ENCODE assay signal across 1 cellular context in the genomic region with DNA sequence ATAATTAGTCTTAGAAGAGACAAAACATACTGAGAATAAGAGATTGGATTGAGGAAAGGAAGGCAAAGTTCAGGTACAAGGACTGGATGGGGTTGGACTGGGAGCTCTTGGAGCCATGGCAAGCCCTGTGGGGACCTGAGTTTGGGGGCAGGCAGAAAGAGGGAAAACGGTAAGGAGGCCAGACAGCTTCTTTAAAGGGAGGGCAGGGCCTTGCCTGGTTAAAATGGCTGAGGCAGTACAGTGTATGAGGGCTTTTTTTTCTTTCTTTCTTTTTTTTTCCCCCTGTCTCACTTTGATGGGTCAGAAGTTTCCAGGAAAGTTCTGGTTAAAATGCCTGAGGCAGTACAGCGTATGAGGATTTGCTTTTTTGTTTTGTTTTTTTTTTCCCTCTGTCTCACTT.
TF ChIP-seq lines count a peak whose summit lies in the region.

No MANE protein-coding gene starts in this region.

TF ChIP-seq in K562, 482 proteins besides CTCF, POLR2A, EP300 and RAD21 (continued from another document):
- TF ChIP-seq, protein P1, sequence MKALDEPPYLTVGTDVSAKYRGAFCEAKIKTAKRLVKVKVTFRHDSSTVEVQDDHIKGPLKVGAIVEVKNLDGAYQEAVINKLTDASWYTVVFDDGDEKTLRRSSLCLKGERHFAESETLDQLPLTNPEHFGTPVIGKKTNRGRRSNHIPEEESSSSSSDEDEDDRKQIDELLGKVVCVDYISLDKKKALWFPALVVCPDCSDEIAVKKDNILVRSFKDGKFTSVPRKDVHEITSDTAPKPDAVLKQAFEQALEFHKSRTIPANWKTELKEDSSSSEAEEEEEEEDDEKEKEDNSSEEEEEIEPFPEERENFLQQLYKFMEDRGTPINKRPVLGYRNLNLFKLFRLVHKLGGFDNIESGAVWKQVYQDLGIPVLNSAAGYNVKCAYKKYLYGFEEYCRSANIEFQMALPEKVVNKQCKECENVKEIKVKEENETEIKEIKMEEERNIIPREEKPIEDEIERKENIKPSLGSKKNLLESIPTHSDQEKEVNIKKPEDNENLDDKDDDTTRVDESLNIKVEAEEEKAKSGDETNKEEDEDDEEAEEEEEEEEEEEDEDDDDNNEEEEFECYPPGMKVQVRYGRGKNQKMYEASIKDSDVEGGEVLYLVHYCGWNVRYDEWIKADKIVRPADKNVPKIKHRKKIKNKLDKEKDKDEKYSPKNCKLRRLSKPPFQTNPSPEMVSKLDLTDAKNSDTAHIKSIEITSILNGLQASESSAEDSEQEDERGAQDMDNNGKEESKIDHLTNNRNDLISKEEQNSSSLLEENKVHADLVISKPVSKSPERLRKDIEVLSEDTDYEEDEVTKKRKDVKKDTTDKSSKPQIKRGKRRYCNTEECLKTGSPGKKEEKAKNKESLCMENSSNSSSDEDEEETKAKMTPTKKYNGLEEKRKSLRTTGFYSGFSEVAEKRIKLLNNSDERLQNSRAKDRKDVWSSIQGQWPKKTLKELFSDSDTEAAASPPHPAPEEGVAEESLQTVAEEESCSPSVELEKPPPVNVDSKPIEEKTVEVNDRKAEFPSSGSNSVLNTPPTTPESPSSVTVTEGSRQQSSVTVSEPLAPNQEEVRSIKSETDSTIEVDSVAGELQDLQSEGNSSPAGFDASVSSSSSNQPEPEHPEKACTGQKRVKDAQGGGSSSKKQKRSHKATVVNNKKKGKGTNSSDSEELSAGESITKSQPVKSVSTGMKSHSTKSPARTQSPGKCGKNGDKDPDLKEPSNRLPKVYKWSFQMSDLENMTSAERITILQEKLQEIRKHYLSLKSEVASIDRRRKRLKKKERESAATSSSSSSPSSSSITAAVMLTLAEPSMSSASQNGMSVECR (CRISPR knock-in tag; IDR thresholded peaks at IDR 0.05), result no peak
- TF ChIP-seq, protein P2, sequence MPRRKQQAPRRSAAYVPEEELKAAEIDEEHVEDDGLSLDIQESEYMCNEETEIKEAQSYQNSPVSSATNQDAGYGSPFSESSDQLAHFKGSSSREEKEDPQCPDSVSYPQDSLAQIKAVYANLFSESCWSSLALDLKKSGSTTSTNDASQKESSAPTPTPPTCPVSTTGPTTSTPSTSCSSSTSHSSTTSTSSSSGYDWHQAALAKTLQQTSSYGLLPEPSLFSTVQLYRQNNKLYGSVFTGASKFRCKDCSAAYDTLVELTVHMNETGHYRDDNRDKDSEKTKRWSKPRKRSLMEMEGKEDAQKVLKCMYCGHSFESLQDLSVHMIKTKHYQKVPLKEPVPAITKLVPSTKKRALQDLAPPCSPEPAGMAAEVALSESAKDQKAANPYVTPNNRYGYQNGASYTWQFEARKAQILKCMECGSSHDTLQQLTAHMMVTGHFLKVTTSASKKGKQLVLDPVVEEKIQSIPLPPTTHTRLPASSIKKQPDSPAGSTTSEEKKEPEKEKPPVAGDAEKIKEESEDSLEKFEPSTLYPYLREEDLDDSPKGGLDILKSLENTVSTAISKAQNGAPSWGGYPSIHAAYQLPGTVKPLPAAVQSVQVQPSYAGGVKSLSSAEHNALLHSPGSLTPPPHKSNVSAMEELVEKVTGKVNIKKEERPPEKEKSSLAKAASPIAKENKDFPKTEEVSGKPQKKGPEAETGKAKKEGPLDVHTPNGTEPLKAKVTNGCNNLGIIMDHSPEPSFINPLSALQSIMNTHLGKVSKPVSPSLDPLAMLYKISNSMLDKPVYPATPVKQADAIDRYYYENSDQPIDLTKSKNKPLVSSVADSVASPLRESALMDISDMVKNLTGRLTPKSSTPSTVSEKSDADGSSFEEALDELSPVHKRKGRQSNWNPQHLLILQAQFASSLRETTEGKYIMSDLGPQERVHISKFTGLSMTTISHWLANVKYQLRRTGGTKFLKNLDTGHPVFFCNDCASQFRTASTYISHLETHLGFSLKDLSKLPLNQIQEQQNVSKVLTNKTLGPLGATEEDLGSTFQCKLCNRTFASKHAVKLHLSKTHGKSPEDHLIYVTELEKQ (CRISPR knock-in tag; IDR thresholded peaks at IDR 0.05), result no peak
